In genomic region chr9:23571414-23572104, GRCh38 we compare ENCODE assay signal across 19 cellular contexts.
A peak's percentile ranks its signal among the peaks of the same experiment; 100 is the strongest.
DNase-seq lines count a peak whose midpoint lies in the region; ATAC-seq, FAIRE-seq and TF ChIP-seq lines count a peak whose summit lies in the region.
"Had no signal": no experiment of that assay in that cellular context is flagged by ENCODE, and none has a peak within 500 bp of the region (broad histone marks: within the 10 kb centered on the region; RNA-seq: fewer than 3 reads in every experiment).

No MANE protein-coding gene starts in this region.

- H3K4ac ChIP-seq in H1 (replicated peaks; ENCODE audit: insufficient read length, low read depth, low read length) = no peak overlapping the region

- no peak for TF ChIP-seq CTCF in GM20000 (IDR thresholded peaks at IDR 0.05; ENCODE audit: extremely low read depth, missing control alignments)
- no peak for TF ChIP-seq CTCF in H1 (IDR thresholded peaks at IDR 0.05; ENCODE audit: control extremely low read depth in 1 of 3, insufficient read depth in 1 of 3, low read depth in 1 of 3, low read length in 3 of 3)

- TF ChIP-seq RAD21 in H1 (IDR thresholded peaks at IDR 0.05 in 1 of 2, conservative IDR thresholded peaks at IDR 0.05 in 1 of 2; ENCODE audit: low read depth in 2 of 2, low read length in 2 of 2) = no peak

- no peaks in the 10 kb centered on the region for H3K9me3 ChIP-seq in H1 (ENCODE audit: insufficient read depth in 2 of 2, low read depth in 1 of 2, low read length in 1 of 2)

- no peaks in the 10 kb centered on the region for H3K79me2 ChIP-seq in H1 (ENCODE audit: control insufficient read depth in 1 of 2, insufficient read depth in 2 of 2, low read length in 2 of 2)

- no peak overlapping the region for H2BK12ac ChIP-seq in H1 (ENCODE audit: low read depth, low read length)

- no peak overlapping the region for H2BK120ac ChIP-seq in H1 (replicated peaks; ENCODE audit: low read depth, low read length)

- no peak overlapping the region for H3K9ac ChIP-seq in H1 (replicated peaks in 1 of 4; ENCODE audit: extremely low read depth in 1 of 4, low read depth in 3 of 4, low read length in 3 of 4)
- H3K9ac ChIP-seq: KMS-11 had no signal

- no peaks in the 10 kb centered on the region for H3K27me3 ChIP-seq in H1 (replicated peaks in 1 of 4; ENCODE audit: control insufficient read depth in 3 of 4, extremely low read depth in 1 of 4, insufficient read depth in 3 of 4, low read length in 3 of 4)

- H3K27ac ChIP-seq in H1 (ENCODE audit: low read depth, low read length) = no peak overlapping the region
- H3K27ac ChIP-seq: KMS-11 had no signal

- H3K14ac ChIP-seq in H1 (ENCODE audit: insufficient read length) = no peak overlapping the region

- DNase-seq in GM20000 (ENCODE audit: low spot score) (peak; percentile 5), H1 (ENCODE audit: low read depth in 1 of 2, low spot score in 2 of 2) (no peak), GM19238 (ENCODE audit: insufficient read length, low spot score) (no peak), GM12891 (ENCODE audit: insufficient read length, low spot score) (no peak), COLO668 (lab: John Stamatoyannopoulos, UW; ENCODE audit: unreplicated experiment) (no peak)
- no peak for DNase-seq in activated CD4-positive, alpha-beta T cell treated with anti-CD3 and anti-CD28 coated beads for 4 hours
- DNase-seq: CD4-positive, CD25-positive, alpha-beta regulatory T cell; COR-L47; DMS 273 treated with DMSO at 0.1 percent for 48 hours; DMS79 treated with DMSO at 0.1 percent for 48 hours; GOT3; IMR-90; NCI-H1694; NCI-H2081; NCI-H446; NCI-H526 had no signal

- H3K4me1 ChIP-seq in H1 (replicated peaks in 1 of 4; ENCODE audit: control insufficient read depth in 3 of 4, insufficient read depth in 4 of 4, low read length in 3 of 4) = peaks cover 0 to 6% (median 0%) of the 10 kb centered on the region in 4 experiments; a peak in 2 of 7 replicates

- no peak overlapping the region for H2BK20ac ChIP-seq in H1 (ENCODE audit: low read length)

- H4K20me1 ChIP-seq in H1 (replicated peaks in 1 of 2; ENCODE audit: control insufficient read depth in 1 of 2, insufficient read depth in 2 of 2, low read length in 2 of 2) = no peaks in the 10 kb centered on the region

- FAIRE-seq in H1 (lab: Jason Lieb, UNC) (no peak), GM12891 (lab: Jason Lieb, UNC) (no peak)

- no peaks in the 10 kb centered on the region for H3K23me2 ChIP-seq in H1 (ENCODE audit: low read depth, low read length)

- TF ChIP-seq EP300 in H1 (IDR thresholded peaks at IDR 0.05; ENCODE audit: borderline replicate concordance in 1 of 2, low read depth in 2 of 2, low read length in 2 of 2) = no peak

- no peak overlapping the region for H2AK5ac ChIP-seq in H1 (ENCODE audit: low read depth, low read length)

- no peak overlapping the region for H3K18ac ChIP-seq in H1 (ENCODE audit: extremely low read depth, low read length)

- H4K8ac ChIP-seq in H1 (ENCODE audit: extremely low read depth, insufficient read depth, low read length) = no peak overlapping the region

- no peak overlapping the region for H2BK15ac ChIP-seq in H1 (ENCODE audit: low read length)

- H3K4me2 ChIP-seq in H1 (ENCODE audit: insufficient read depth in 1 of 2, low read depth in 2 of 2, low read length in 2 of 2) = no peak overlapping the region
- H3K4me2 ChIP-seq: KMS-11 had no signal

- peak; percentile 84 for ATAC-seq in HG02610 (IDR thresholded peaks at IDR 0.05; ENCODE audit: unreplicated experiment)
- ATAC-seq: Right ventricle myocardium inferior had no signal

- H3K79me1 ChIP-seq in H1 (ENCODE audit: low read depth, low read length) = no peaks in the 10 kb centered on the region

- no peak overlapping the region for H3K23ac ChIP-seq in H1 (ENCODE audit: insufficient read length)

- H2BK5ac ChIP-seq in H1 (ENCODE audit: low read depth, low read length) = no peak overlapping the region

- H3K4me3 ChIP-seq in H1 (ENCODE audit: extremely low read depth in 1 of 4, insufficient read depth in 2 of 4, low read depth in 3 of 4, low read length in 4 of 4) = no peak overlapping the region

- WGBS in H1 (ENCODE audit: extremely low coverage in 1 of 2, insufficient coverage in 1 of 2, insufficient read length in 1 of 2, insufficient replicate concordance in 2 of 2, low coverage in 1 of 2, low lambda C conversion rate in 2 of 2, missing lambda C conversion rate in 1 of 2), 2 experiments = 61% methylated on average over 2 of the region's 2 CpGs; no CpG with 5 or more reads in 1 of the 2 experiments

- TF ChIP-seq POLR2A in H1 (IDR thresholded peaks at IDR 0.05; ENCODE audit: control extremely low read depth in 1 of 2, low read depth in 2 of 2, low read length in 2 of 2) (no peak), GM12891 (IDR thresholded peaks at IDR 0.05; ENCODE audit: low read depth, low read length) (no peak)

- H2AFZ ChIP-seq in H1 (ENCODE audit: low read length) = no peak overlapping the region

- CTCF ChIA-PET in H1 (lab: Charles Lee; ENCODE audit: partially characterized antibody) = no interaction called here

- no peak overlapping the region for H3K56ac ChIP-seq in H1 (replicated peaks; ENCODE audit: insufficient read length, low read depth, low read length)

- POLR2A ChIA-PET in H1 (lab: Charles Lee; ENCODE audit: partially characterized antibody) = no interaction called here

- H4K91ac ChIP-seq in H1 (replicated peaks; ENCODE audit: insufficient read length, low read length) = no peak overlapping the region

- no peaks in the 10 kb centered on the region for H3K36me3 ChIP-seq in H1 (ENCODE audit: control insufficient read depth in 2 of 4, insufficient read depth in 4 of 4, low read length in 3 of 4)

- no peak overlapping the region for H4K5ac ChIP-seq in H1 (ENCODE audit: insufficient read length, low read depth, low read length)

TF ChIP-seq in H1, 55 proteins besides CTCF, POLR2A, EP300 and RAD21:
- TF ChIP-seq POU5F1 (IDR thresholded peaks at IDR 0.05; ENCODE audit: low read depth, low read length) = 0 out of 2 replicates have a peak, but pooled peaks have one; percentile 47
- no peak for TF ChIP-seq SAP30 (IDR thresholded peaks at IDR 0.05; ENCODE audit: insufficient read depth, insufficient replicate concordance, low read length)
- TF ChIP-seq NANOG (IDR thresholded peaks at IDR 0.05; ENCODE audit: insufficient read depth, low read depth, low read length, poor library complexity, severe bottlenecking) = peak; percentile 74
- TF ChIP-seq SIN3A (conservative IDR thresholded peaks at IDR 0.05 in 1 of 2, IDR thresholded peaks at IDR 0.05 in 1 of 2; ENCODE audit: low read depth in 1 of 2, low read length in 2 of 2) = no peak
- no peak for TF ChIP-seq E2F6 (IDR thresholded peaks at IDR 0.05)
- no peak for TF ChIP-seq TAF7 (optimal IDR thresholded peaks at IDR 0.05; ENCODE audit: borderline replicate concordance, low read depth, low read length)
- TF ChIP-seq RXRA (IDR thresholded peaks at IDR 0.05; ENCODE audit: insufficient read depth, low read depth, low read length) = no peak

TF ChIP-seq in GM12891, 5 proteins besides CTCF, POLR2A, EP300 and RAD21:
- TF ChIP-seq POLR2AphosphoS5 (IDR thresholded peaks at IDR 0.05; ENCODE audit: low read depth, low read length) (no peak), POU2F2 (IDR thresholded peaks at IDR 0.05; ENCODE audit: low read depth, low read length) (no peak), TAF1 (IDR thresholded peaks at IDR 0.05; ENCODE audit: low read depth, low read length) (no peak), SPI1 (IDR thresholded peaks at IDR 0.05; ENCODE audit: low read depth, low read length) (no peak), PAX5 (IDR thresholded peaks at IDR 0.05; ENCODE audit: insufficient read depth, low read length, severe bottlenecking) (no peak)
